ENCODE assay signal across 1 cellular context in genomic region chr17:1060991-1061390, GRCh38.
TF ChIP-seq lines count a peak whose summit lies in the region.

No MANE protein-coding gene starts in this region.

TF ChIP-seq in Ishikawa, 13 proteins besides CTCF, POLR2A, EP300 and RAD21 (continued from another document):
- TF ChIP-seq MAX (IDR thresholded peaks at IDR 0.05) = peak; percentile 69
